In genomic region chr3:151894219-151894618, GRCh38 we compare ENCODE assay signal across 22 cellular contexts. TPM values are rescaled to one million over a fixed set of nuclear protein-coding genes. Genes with fewer than 3 reads are reported as not detected.
"Had no signal": no experiment of that assay in that cellular context is flagged by ENCODE, and none has a peak within 500 bp of the region (broad histone marks: within the 10 kb centered on the region; RNA-seq: fewer than 3 reads in every experiment).

No MANE protein-coding gene starts in this region.

- DNase-seq: activated CD4-positive, alpha-beta memory T cell treated with anti-CD3 and anti-CD28 coated beads, Interleukin-2, amount 10 ng/mL, durations not matched to agents 7 days and 5 days; activated effector memory CD4-positive, alpha-beta T cell treated with Interleukin-2 at 50 U/mL for 16 hours; activated naive CD4-positive, alpha-beta T cell treated with anti-CD3 and anti-CD28 coated beads for 36 hours; activated T-cell treated with anti-CD3 and anti-CD28 coated beads, Interleukin-2, amount 50 U/mL, for 72 hours; amygdala; cortex of kidney; endodermal cell; esophagus squamous epithelium; gastrocnemius medialis; hippocampal formation; left ventricle myocardium superior; nephron progenitor cell; small intestine; stimulated activated CD4-positive, alpha-beta T cell treated with anti-CD3 and anti-CD28 coated beads, Interleukin-2, amount 100 ng/mL, for 24 hours; stimulated activated naive CD8-positive, alpha-beta T cell treated with anti-CD3 and anti-CD28 coated beads, Interleukin-15, amount 100 ng/mL, for 72 hours; tibial artery had no signal

- H3K9me3 ChIP-seq: esophagus squamous epithelium, gastrocnemius medialis, tibial artery had no signal

- H3K27me3 ChIP-seq: cardiac muscle cell, esophagus squamous epithelium, gastrocnemius medialis, tibial artery had no signal

- H3K4me1 ChIP-seq: gastrocnemius medialis, tibial artery had no signal

- FAIRE-seq: small intestine had no signal

- H3K27ac ChIP-seq: cardiac muscle cell, esophagus squamous epithelium, gastrocnemius medialis, tibial artery, VCaP had no signal

- ATAC-seq: activated CD4-positive, CD25-positive, alpha-beta regulatory T cell treated with anti-CD3 and anti-CD28 coated beads, Interleukin-2, amount 50 U/mL, for 24 hours; activated T-cell treated with anti-CD3 and anti-CD28 coated beads, Interleukin-2, amount 50 U/mL, for 72 hours; gastrocnemius medialis; left ventricle myocardium superior; sciatic nerve; stimulated activated effector memory CD8-positive, alpha-beta T cell treated with anti-CD3 and anti-CD28 coated beads, Interleukin-12 subunit alpha, Interleukin-12 subunit beta, amount 100 ng/mL, for 72 hours; stimulated activated naive CD8-positive, alpha-beta T cell treated with anti-CD3 and anti-CD28 coated beads, Interleukin-15, amount 100 ng/mL, for 72 hours had no signal

- H3K36me3 ChIP-seq: cardiac muscle cell, esophagus squamous epithelium, gastrocnemius medialis, tibial artery had no signal

- H3K4me3 ChIP-seq: cardiac muscle cell, esophagus squamous epithelium, gastrocnemius medialis, tibial artery had no signal

RNA-seq across cellular contexts. Expression of gene SUCNR1, which starts 20.8 kb away (rescaled TPM):
- total RNA-seq: activated CD4-positive, alpha-beta memory T cell treated with anti-CD3 and anti-CD28 coated beads, Interleukin-2, amount 10 ng/mL, durations not matched to agents 7 days and 5 days; activated CD4-positive, alpha-beta T cell treated with anti-CD3 and anti-CD28 coated beads, Interleukin-2, amount 10 ng/mL, durations not matched to agents 24 days and 14 days; activated naive CD4-positive, alpha-beta T cell treated with anti-CD3 and anti-CD28 coated beads for 36 hours; cardiac muscle cell; endodermal cell had no signal
- polyA plus RNA-seq: cardiac muscle cell had no signal
